Comparison of ENCODE assay signal across 2 cellular contexts in the genomic region with DNA sequence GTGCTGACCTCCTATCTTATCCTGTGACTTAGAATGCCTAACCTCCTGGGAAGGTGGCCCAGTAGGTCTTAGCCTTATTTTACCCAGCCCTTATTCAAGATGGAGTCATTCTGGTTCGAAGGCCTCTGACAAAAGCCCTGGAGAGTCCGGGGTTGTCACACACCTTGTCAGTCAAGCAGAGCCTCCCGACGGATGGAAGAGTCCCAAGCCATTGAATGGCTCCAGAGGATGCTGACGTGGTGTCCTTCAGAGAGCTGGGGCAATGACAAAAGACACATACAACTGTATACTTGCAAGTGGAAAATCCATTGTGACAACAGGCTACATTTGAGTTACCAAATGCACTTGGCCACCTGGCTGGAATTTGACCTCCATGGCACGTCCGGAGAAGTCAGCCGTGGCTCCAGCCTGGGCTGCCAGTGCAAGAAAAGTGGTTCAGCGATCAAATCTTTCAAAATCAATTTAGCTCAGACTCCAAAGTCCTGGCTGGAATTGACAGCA.
A peak's percentile ranks its signal among the peaks of the same experiment; 100 is the strongest.
TF ChIP-seq lines count a peak whose summit lies in the region.

No MANE protein-coding gene starts in this region.

TF ChIP-seq in K562, 482 proteins besides CTCF, POLR2A, EP300 and RAD21 (continued from another document):
- TF ChIP-seq, protein P1, sequence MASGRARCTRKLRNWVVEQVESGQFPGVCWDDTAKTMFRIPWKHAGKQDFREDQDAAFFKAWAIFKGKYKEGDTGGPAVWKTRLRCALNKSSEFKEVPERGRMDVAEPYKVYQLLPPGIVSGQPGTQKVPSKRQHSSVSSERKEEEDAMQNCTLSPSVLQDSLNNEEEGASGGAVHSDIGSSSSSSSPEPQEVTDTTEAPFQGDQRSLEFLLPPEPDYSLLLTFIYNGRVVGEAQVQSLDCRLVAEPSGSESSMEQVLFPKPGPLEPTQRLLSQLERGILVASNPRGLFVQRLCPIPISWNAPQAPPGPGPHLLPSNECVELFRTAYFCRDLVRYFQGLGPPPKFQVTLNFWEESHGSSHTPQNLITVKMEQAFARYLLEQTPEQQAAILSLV (tag; IDR thresholded peaks at IDR 0.05) = 0 out of 2 replicates have a peak, but pooled peaks have one; percentile 52

TF ChIP-seq in HepG2, 621 proteins besides CTCF, POLR2A, EP300 and RAD21 (continued from another document and continues in another):
- TF ChIP-seq, protein P2, sequence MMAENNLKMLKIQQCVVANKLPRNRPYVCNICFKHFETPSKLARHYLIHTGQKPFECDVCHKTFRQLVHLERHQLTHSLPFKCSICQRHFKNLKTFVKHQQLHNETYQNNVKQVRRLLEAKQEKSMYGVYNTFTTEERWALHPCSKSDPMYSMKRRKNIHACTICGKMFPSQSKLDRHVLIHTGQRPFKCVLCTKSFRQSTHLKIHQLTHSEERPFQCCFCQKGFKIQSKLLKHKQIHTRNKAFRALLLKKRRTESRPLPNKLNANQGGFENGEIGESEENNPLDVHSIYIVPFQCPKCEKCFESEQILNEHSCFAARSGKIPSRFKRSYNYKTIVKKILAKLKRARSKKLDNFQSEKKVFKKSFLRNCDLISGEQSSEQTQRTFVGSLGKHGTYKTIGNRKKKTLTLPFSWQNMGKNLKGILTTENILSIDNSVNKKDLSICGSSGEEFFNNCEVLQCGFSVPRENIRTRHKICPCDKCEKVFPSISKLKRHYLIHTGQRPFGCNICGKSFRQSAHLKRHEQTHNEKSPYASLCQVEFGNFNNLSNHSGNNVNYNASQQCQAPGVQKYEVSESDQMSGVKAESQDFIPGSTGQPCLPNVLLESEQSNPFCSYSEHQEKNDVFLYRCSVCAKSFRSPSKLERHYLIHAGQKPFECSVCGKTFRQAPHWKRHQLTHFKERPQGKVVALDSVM (CRISPR knock-in tag; IDR thresholded peaks at IDR 0.05) = no peak
- TF ChIP-seq ARID2 (CRISPR knock-in tag; IDR thresholded peaks at IDR 0.05; ENCODE audit: borderline replicate concordance) = no peak
- TF ChIP-seq IKZF1 (IDR thresholded peaks at IDR 0.05) = no peak
- TF ChIP-seq, protein P3, sequence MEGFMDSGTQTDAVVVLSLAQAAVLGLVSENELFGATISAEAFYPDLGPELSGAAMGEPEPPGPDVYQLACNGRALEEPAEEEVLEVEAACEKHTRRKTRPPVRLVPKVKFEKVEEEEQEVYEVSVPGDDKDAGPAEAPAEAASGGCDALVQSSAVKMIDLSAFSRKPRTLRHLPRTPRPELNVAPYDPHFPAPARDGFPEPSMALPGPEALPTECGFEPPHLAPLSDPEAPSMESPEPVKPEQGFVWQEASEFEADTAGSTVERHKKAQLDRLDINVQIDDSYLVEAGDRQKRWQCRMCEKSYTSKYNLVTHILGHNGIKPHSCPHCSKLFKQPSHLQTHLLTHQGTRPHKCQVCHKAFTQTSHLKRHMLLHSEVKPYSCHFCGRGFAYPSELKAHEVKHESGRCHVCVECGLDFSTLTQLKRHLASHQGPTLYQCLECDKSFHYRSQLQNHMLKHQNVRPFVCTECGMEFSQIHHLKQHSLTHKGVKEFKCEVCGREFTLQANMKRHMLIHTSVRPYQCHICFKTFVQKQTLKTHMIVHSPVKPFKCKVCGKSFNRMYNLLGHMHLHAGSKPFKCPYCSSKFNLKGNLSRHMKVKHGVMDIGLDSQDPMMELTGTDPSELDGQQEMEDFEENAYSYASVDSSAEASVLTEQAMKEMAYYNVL (CRISPR knock-in tag; IDR thresholded peaks at IDR 0.05; ENCODE audit: borderline replicate concordance) = no peak
- peak; percentile 57; the same call in 1 of the 2 replicates for TF ChIP-seq POGZ (CRISPR knock-in tag; IDR thresholded peaks at IDR 0.05)
- no peak for TF ChIP-seq ZNF839 (CRISPR knock-in tag; IDR thresholded peaks at IDR 0.05; ENCODE audit: borderline replicate concordance)
- TF ChIP-seq ZNF460 (CRISPR knock-in tag; IDR thresholded peaks at IDR 0.05; ENCODE audit: borderline replicate concordance) = no peak; the same call in 1 of the 2 replicates
- TF ChIP-seq NR2F2 (IDR thresholded peaks at IDR 0.05; ENCODE audit: borderline replicate concordance, low read depth) = no peak
- TF ChIP-seq, protein P4, sequence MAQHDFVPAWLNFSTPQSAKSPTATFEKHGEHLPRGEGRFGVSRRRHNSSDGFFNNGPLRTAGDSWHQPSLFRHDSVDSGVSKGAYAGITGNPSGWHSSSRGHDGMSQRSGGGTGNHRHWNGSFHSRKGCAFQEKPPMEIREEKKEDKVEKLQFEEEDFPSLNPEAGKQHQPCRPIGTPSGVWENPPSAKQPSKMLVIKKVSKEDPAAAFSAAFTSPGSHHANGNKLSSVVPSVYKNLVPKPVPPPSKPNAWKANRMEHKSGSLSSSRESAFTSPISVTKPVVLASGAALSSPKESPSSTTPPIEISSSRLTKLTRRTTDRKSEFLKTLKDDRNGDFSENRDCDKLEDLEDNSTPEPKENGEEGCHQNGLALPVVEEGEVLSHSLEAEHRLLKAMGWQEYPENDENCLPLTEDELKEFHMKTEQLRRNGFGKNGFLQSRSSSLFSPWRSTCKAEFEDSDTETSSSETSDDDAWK (CRISPR knock-in tag; IDR thresholded peaks at IDR 0.05) = no peak
- TF ChIP-seq ZNF670 (CRISPR knock-in tag; IDR thresholded peaks at IDR 0.05; ENCODE audit: borderline replicate concordance) = no peak
- no peak for TF ChIP-seq GZF1 (CRISPR knock-in tag; IDR thresholded peaks at IDR 0.05)
- TF ChIP-seq, protein P5, sequence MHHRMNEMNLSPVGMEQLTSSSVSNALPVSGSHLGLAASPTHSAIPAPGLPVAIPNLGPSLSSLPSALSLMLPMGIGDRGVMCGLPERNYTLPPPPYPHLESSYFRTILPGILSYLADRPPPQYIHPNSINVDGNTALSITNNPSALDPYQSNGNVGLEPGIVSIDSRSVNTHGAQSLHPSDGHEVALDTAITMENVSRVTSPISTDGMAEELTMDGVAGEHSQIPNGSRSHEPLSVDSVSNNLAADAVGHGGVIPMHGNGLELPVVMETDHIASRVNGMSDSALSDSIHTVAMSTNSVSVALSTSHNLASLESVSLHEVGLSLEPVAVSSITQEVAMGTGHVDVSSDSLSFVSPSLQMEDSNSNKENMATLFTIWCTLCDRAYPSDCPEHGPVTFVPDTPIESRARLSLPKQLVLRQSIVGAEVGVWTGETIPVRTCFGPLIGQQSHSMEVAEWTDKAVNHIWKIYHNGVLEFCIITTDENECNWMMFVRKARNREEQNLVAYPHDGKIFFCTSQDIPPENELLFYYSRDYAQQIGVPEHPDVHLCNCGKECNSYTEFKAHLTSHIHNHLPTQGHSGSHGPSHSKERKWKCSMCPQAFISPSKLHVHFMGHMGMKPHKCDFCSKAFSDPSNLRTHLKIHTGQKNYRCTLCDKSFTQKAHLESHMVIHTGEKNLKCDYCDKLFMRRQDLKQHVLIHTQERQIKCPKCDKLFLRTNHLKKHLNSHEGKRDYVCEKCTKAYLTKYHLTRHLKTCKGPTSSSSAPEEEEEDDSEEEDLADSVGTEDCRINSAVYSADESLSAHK (CRISPR knock-in tag; IDR thresholded peaks at IDR 0.05; ENCODE audit: borderline replicate concordance) = no peak
- TF ChIP-seq, protein P6, sequence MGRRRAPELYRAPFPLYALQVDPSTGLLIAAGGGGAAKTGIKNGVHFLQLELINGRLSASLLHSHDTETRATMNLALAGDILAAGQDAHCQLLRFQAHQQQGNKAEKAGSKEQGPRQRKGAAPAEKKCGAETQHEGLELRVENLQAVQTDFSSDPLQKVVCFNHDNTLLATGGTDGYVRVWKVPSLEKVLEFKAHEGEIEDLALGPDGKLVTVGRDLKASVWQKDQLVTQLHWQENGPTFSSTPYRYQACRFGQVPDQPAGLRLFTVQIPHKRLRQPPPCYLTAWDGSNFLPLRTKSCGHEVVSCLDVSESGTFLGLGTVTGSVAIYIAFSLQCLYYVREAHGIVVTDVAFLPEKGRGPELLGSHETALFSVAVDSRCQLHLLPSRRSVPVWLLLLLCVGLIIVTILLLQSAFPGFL (CRISPR knock-in tag; IDR thresholded peaks at IDR 0.05) = no peak
- no peak for TF ChIP-seq ZNF160 (CRISPR knock-in tag; IDR thresholded peaks at IDR 0.05)
- TF ChIP-seq SMARCE1 (IDR thresholded peaks at IDR 0.05; ENCODE audit: borderline replicate concordance) = no peak
- TF ChIP-seq HNF4G (IDR thresholded peaks at IDR 0.05; ENCODE audit: borderline replicate concordance, low read depth, low read length) = peak; percentile 64; the same call in 1 of the 2 replicates
- TF ChIP-seq HNF4G (CRISPR knock-in tag; IDR thresholded peaks at IDR 0.05; ENCODE audit: borderline replicate concordance, low read depth) = no peak
- TF ChIP-seq SMYD3 (CRISPR knock-in tag; IDR thresholded peaks at IDR 0.05) = no peak
- TF ChIP-seq ZNF782 (CRISPR knock-in tag; IDR thresholded peaks at IDR 0.05; ENCODE audit: borderline replicate concordance) = no peak
- TF ChIP-seq, protein P7, sequence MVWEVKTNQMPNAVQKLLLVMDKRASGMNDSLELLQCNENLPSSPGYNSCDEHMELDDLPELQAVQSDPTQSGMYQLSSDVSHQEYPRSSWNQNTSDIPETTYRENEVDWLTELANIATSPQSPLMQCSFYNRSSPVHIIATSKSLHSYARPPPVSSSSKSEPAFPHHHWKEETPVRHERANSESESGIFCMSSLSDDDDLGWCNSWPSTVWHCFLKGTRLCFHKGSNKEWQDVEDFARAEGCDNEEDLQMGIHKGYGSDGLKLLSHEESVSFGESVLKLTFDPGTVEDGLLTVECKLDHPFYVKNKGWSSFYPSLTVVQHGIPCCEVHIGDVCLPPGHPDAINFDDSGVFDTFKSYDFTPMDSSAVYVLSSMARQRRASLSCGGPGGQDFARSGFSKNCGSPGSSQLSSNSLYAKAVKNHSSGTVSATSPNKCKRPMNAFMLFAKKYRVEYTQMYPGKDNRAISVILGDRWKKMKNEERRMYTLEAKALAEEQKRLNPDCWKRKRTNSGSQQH (CRISPR knock-in tag; IDR thresholded peaks at IDR 0.05; ENCODE audit: low read depth) = no peak
- TF ChIP-seq, protein P8, sequence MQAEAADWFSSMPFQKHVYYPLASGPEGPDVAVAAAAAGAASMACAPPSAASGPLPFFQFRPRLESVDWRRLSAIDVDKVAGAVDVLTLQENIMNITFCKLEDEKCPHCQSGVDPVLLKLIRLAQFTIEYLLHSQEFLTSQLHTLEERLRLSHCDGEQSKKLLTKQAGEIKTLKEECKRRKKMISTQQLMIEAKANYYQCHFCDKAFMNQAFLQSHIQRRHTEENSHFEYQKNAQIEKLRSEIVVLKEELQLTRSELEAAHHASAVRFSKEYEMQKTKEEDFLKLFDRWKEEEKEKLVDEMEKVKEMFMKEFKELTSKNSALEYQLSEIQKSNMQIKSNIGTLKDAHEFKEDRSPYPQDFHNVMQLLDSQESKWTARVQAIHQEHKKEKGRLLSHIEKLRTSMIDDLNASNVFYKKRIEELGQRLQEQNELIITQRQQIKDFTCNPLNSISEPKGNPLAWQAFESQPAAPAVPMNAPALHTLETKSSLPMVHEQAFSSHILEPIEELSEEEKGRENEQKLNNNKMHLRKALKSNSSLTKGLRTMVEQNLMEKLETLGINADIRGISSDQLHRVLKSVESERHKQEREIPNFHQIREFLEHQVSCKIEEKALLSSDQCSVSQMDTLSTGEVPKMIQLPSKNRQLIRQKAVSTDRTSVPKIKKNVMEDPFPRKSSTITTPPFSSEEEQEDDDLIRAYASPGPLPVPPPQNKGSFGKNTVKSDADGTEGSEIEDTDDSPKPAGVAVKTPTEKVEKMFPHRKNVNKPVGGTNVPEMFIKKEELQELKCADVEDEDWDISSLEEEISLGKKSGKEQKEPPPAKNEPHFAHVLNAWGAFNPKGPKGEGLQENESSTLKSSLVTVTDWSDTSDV (CRISPR knock-in tag; IDR thresholded peaks at IDR 0.05) = no peak
- TF ChIP-seq HDAC1 (CRISPR knock-in tag; IDR thresholded peaks at IDR 0.05) = peak; percentile 70
- TF ChIP-seq MEIS1 (CRISPR knock-in tag; IDR thresholded peaks at IDR 0.05; ENCODE audit: borderline replicate concordance) = 0 out of 2 replicates have a peak, but pooled peaks have one; percentile 26
- TF ChIP-seq, protein P9, sequence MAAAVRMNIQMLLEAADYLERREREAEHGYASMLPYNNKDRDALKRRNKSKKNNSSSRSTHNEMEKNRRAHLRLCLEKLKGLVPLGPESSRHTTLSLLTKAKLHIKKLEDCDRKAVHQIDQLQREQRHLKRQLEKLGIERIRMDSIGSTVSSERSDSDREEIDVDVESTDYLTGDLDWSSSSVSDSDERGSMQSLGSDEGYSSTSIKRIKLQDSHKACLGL (CRISPR knock-in tag; IDR thresholded peaks at IDR 0.05) = no peak
- TF ChIP-seq POLR2G (IDR thresholded peaks at IDR 0.05; ENCODE audit: low read depth, low read length) = no peak
- TF ChIP-seq, protein P10, sequence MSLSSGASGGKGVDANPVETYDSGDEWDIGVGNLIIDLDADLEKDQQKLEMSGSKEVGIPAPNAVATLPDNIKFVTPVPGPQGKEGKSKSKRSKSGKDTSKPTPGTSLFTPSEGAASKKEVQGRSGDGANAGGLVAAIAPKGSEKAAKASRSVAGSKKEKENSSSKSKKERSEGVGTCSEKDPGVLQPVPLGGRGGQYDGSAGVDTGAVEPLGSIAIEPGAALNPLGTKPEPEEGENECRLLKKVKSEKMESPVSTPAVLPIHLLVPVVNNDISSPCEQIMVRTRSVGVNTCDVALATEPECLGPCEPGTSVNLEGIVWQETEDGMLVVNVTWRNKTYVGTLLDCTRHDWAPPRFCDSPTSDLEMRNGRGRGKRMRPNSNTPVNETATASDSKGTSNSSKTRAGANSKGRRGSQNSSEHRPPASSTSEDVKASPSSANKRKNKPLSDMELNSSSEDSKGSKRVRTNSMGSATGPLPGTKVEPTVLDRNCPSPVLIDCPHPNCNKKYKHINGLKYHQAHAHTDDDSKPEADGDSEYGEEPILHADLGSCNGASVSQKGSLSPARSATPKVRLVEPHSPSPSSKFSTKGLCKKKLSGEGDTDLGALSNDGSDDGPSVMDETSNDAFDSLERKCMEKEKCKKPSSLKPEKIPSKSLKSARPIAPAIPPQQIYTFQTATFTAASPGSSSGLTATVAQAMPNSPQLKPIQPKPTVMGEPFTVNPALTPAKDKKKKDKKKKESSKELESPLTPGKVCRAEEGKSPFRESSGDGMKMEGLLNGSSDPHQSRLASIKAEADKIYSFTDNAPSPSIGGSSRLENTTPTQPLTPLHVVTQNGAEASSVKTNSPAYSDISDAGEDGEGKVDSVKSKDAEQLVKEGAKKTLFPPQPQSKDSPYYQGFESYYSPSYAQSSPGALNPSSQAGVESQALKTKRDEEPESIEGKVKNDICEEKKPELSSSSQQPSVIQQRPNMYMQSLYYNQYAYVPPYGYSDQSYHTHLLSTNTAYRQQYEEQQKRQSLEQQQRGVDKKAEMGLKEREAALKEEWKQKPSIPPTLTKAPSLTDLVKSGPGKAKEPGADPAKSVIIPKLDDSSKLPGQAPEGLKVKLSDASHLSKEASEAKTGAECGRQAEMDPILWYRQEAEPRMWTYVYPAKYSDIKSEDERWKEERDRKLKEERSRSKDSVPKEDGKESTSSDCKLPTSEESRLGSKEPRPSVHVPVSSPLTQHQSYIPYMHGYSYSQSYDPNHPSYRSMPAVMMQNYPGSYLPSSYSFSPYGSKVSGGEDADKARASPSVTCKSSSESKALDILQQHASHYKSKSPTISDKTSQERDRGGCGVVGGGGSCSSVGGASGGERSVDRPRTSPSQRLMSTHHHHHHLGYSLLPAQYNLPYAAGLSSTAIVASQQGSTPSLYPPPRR (CRISPR knock-in tag; IDR thresholded peaks at IDR 0.05; ENCODE audit: borderline replicate concordance) = 0 out of 2 replicates have a peak, but pooled peaks have one; percentile 18
- TF ChIP-seq TCF7 (IDR thresholded peaks at IDR 0.05; ENCODE audit: low read depth) = no peak
